Comparison of ENCODE assay signal across 21 cellular contexts in genomic region chr12:14814082-14814481, GRCh38. TPM values are rescaled to one million over a fixed set of nuclear protein-coding genes. Genes with fewer than 3 reads are reported as not detected.
DNase-seq lines count a peak whose midpoint lies in the region; ATAC-seq and TF ChIP-seq lines count a peak whose summit lies in the region.
"Had no signal": no experiment of that assay in that cellular context is flagged by ENCODE, and none has a peak within 500 bp of the region (broad histone marks: within the 10 kb centered on the region; RNA-seq: fewer than 3 reads in every experiment).

Gene SMCO3, minus strand, starts transcription at chr12:14814182. Its CDS starts 7,502 bp downstream, at chr12:14806680.

- DNase-seq in hepatocyte (ENCODE audit: low spot score) (no peak), neuronal stem cell (ENCODE audit: low spot score) (no peak), tibial nerve (ENCODE audit: low spot score in 2 of 2) (no peak), left lobe of liver (ENCODE audit: low spot score) (no peak)
- DNase-seq in activated CD4-positive, alpha-beta memory T cell treated with anti-CD3 and anti-CD28 coated beads for 36 hours, result no peak
- DNase-seq: DMS153, GF-D8, Kasumi-1, NCI-H187, NCI-H2107, NCI-H510A treated with DMSO at 0.1 percent for 48 hours, NCI-H774 had no signal

- no peak for TF ChIP-seq POLR2A in tibial nerve (IDR thresholded peaks at IDR 0.05)

- POLR2A ChIA-PET in activated CD4-positive, alpha-beta memory T cell treated with anti-CD3 and anti-CD28 coated beads for 36 hours (lab: Charles Lee), result no interaction called here

- ATAC-seq in GM18868 (IDR thresholded peaks at IDR 0.05; ENCODE audit: unreplicated experiment) (no peak), left lobe of liver (no peak)
- ATAC-seq: A549, Right ventricle myocardium inferior had no signal

- H4K20me1 ChIP-seq in hepatocyte (ENCODE audit: insufficient read depth, poor library complexity, severe bottlenecking), result no peaks in the 10 kb centered on the region
- H4K20me1 ChIP-seq: BLaER1 had no signal

- H2AFZ ChIP-seq in hepatocyte (no peak within 1 kb of the TSS), neuronal stem cell (ENCODE audit: low read length) (peak within 1 kb of the TSS; percentile 78)

- peak within 1 kb of the TSS; percentile 47 for H3K4me2 ChIP-seq in hepatocyte
- H3K4me2 ChIP-seq in neuronal stem cell (ENCODE audit: insufficient read depth, low read length, poor library complexity, severe bottlenecking), result no peak within 1 kb of the TSS
- H3K4me2 ChIP-seq: A549, BLaER1 had no signal

- H2BK5ac ChIP-seq in neuronal stem cell (ENCODE audit: low read length), result no peak within 1 kb of the TSS

- H3K9me3 Mint-ChIP-seq in activated CD4-positive, alpha-beta memory T cell treated with anti-CD3 and anti-CD28 coated beads for 36 hours, result peaks cover 5% of the 10 kb centered on the region

- peaks cover 16% of the 10 kb centered on the region for H3K4me1 Mint-ChIP-seq in activated CD4-positive, alpha-beta memory T cell treated with anti-CD3 and anti-CD28 coated beads for 36 hours (ENCODE audit: low read depth)

- no peak within 1 kb of the TSS for H3K23ac ChIP-seq in neuronal stem cell (ENCODE audit: low read depth, low read length, poor library complexity)

- H4K8ac ChIP-seq in neuronal stem cell (ENCODE audit: low read depth, low read length), result no peak within 1 kb of the TSS

- no peaks in the 10 kb centered on the region for H3K9me2 ChIP-seq in hepatocyte (replicated peaks; ENCODE audit: insufficient read depth)

- no peak within 1 kb of the TSS for H3K4ac ChIP-seq in neuronal stem cell (ENCODE audit: low read length)

- no peak within 1 kb of the TSS for H3K4me3 Mint-ChIP-seq in activated CD4-positive, alpha-beta memory T cell treated with anti-CD3 and anti-CD28 coated beads for 36 hours
- H3K4me3 Mint-ChIP-seq: CD4-positive, alpha-beta memory T cell had no signal

- peak within 1 kb of the TSS; percentile 63 for H3K27ac ChIP-seq in VCaP
- peak within 1 kb of the TSS; percentile 36 for H3K27ac ChIP-seq in hepatocyte
- H3K27ac ChIP-seq in neuronal stem cell (replicated peaks; ENCODE audit: low read length), result no peak within 1 kb of the TSS
- H3K27ac ChIP-seq in tibial nerve, result peak within 1 kb of the TSS in 3 of 4 donors; percentile 34 to 60 (median 56)
- H3K27ac ChIP-seq: BLaER1 had no signal

- no peaks in the 10 kb centered on the region for H3K36me3 ChIP-seq in hepatocyte (replicated peaks; ENCODE audit: insufficient read depth, low read depth)
- no peaks in the 10 kb centered on the region for H3K36me3 ChIP-seq in neuronal stem cell (replicated peaks in 1 of 2; ENCODE audit: control insufficient read depth in 2 of 2, insufficient read depth in 2 of 2, low read length in 2 of 2)
- H3K36me3 ChIP-seq in tibial nerve, result no peaks in the 10 kb centered on the region
- H3K36me3 ChIP-seq: BLaER1 had no signal

- WGBS in hepatocyte (ENCODE audit: low lambda C conversion rate, missing lambda C conversion rate), result 52% methylated on average over 3 of the region's 3 CpGs
- no CpG with 5 or more reads among the region's 3 CpGs for WGBS in neuronal stem cell (ENCODE audit: extremely low coverage in 2 of 2, insufficient read length in 2 of 2, insufficient replicate concordance in 1 of 2), 2 donors
- 47 to 49% methylated on average over 3 of the region's 3 CpGs for WGBS in tibial nerve, 2 donors

- intact Hi-C loops in activated CD4-positive, alpha-beta memory T cell treated with anti-CD3 and anti-CD28 coated beads for 36 hours (cut with micrococcal nuclease), result no loop called here

- TF ChIP-seq CTCF in VCaP (conservative IDR thresholded peaks at IDR 0.05) (no peak), hepatocyte (IDR thresholded peaks at IDR 0.05; ENCODE audit: poor library complexity) (no peak), tibial nerve (IDR thresholded peaks at IDR 0.05) (no peak)

- H3K27ac Mint-ChIP-seq in activated CD4-positive, alpha-beta memory T cell treated with anti-CD3 and anti-CD28 coated beads for 36 hours, result no peak within 1 kb of the TSS
- H3K27ac Mint-ChIP-seq: IgD-negative memory B cell had no signal

- no peak within 1 kb of the TSS for H3K18ac ChIP-seq in neuronal stem cell (ENCODE audit: low read length)

- no peak within 1 kb of the TSS for H2BK120ac ChIP-seq in neuronal stem cell (ENCODE audit: low read depth, low read length)

- CTCF ChIA-PET in activated CD4-positive, alpha-beta memory T cell treated with anti-CD3 and anti-CD28 coated beads for 36 hours (lab: Charles Lee), result no interaction called here

- no peak within 1 kb of the TSS for H3K9ac ChIP-seq in neuronal stem cell (ENCODE audit: low read depth, low read length, poor library complexity)
- H3K9ac ChIP-seq: BLaER1 had no signal

- no peak within 1 kb of the TSS for H3K14ac ChIP-seq in neuronal stem cell (ENCODE audit: low read length)

- H2BK15ac ChIP-seq in neuronal stem cell (ENCODE audit: low read length), result no peak within 1 kb of the TSS

- H3K4me3 ChIP-seq in hepatocyte (no peak within 1 kb of the TSS), neuronal stem cell (ENCODE audit: low read length in 2 of 2) (peak within 1 kb of the TSS in 1 of 2 donors; percentile 35), tibial nerve (peak within 1 kb of the TSS in 3 of 4 donors; percentile 5 to 40 (median 11))
- H3K4me3 ChIP-seq: A549, BLaER1 had no signal

- no peak within 1 kb of the TSS for H4K91ac ChIP-seq in neuronal stem cell (ENCODE audit: low read depth, low read length, poor library complexity)

- H2AK5ac ChIP-seq in neuronal stem cell (ENCODE audit: low read depth, low read length), result no peak within 1 kb of the TSS

- H3K36me3 Mint-ChIP-seq in activated CD4-positive, alpha-beta memory T cell treated with anti-CD3 and anti-CD28 coated beads for 36 hours, result peaks cover 3% of the 10 kb centered on the region
- H3K36me3 Mint-ChIP-seq: CD4-positive, alpha-beta memory T cell had no signal

- no peak within 1 kb of the TSS for H2BK12ac ChIP-seq in neuronal stem cell (ENCODE audit: low read length)

- no peaks in the 10 kb centered on the region for H3K4me1 ChIP-seq in hepatocyte (ENCODE audit: insufficient read depth)
- peaks cover 0 to 3% of the 10 kb centered on the region in 2 donors for H3K4me1 ChIP-seq in neuronal stem cell (ENCODE audit: control insufficient read depth in 2 of 2, insufficient read depth in 1 of 2, low read depth in 1 of 2, low read length in 2 of 2)
- no peaks in the 10 kb centered on the region for H3K4me1 ChIP-seq in tibial nerve
- H3K4me1 ChIP-seq: BLaER1 had no signal

- H3K27me3 ChIP-seq in hepatocyte (no peaks in the 10 kb centered on the region), neuronal stem cell (ENCODE audit: control insufficient read depth in 3 of 3, insufficient read depth in 3 of 3, low read depth in 1 of 3, low read length in 3 of 3) (no peaks in the 10 kb centered on the region), tibial nerve (no peaks in the 10 kb centered on the region)
- H3K27me3 ChIP-seq: BLaER1 had no signal

- H3K79me1 ChIP-seq in neuronal stem cell (ENCODE audit: low read depth, low read length), result no peaks in the 10 kb centered on the region

- H3K9me3 ChIP-seq in hepatocyte (ENCODE audit: low read depth), result no peaks in the 10 kb centered on the region
- no peaks in the 10 kb centered on the region for H3K9me3 ChIP-seq in neuronal stem cell (replicated peaks in 1 of 2; ENCODE audit: control insufficient read depth in 2 of 2, insufficient read depth in 1 of 2, low read depth in 1 of 2, low read length in 2 of 2)
- H3K9me3 ChIP-seq in tibial nerve, result no peaks in the 10 kb centered on the region
- H3K9me3 ChIP-seq: A549, BLaER1 had no signal

- peaks cover 2% of the 10 kb centered on the region for H3K27me3 Mint-ChIP-seq in activated CD4-positive, alpha-beta memory T cell treated with anti-CD3 and anti-CD28 coated beads for 36 hours
- H3K27me3 Mint-ChIP-seq: IgD-negative memory B cell had no signal

- H3K79me2 ChIP-seq in hepatocyte, result no peaks in the 10 kb centered on the region

- TF ChIP-seq EP300 in tibial nerve (IDR thresholded peaks at IDR 0.05), result no peak

RNA-seq across cellular contexts. Expression of gene SMCO3, which starts in this region (rescaled TPM):
- total RNA-seq in hepatocyte (1.7 and 3.2 TPM in 2 replicates), tibial nerve (10 to 100 TPM in 1 of 4 donors, 1 to 10 TPM in 3; 1.2 to 10.5 (median 6.2) TPM), left lobe of liver (0.53 TPM)
- polyA plus RNA-seq in hepatocyte, result 1.4 and 2.9 TPM in 2 replicates
- polyA plus RNA-seq in neuronal stem cell (2013, experiment 1 of 2), result not detected
- polyA plus RNA-seq in neuronal stem cell (2013, experiment 2 of 2), result not detected
- not detected for total RNA-seq in activated CD4-positive, alpha-beta memory T cell treated with anti-CD3 and anti-CD28 coated beads for 36 hours
- total RNA-seq: CD4-positive, alpha-beta memory T cell; H1; OCI-LY7 had no signal
- polyA plus RNA-seq: H1, IgD-negative memory B cell had no signal
